8 cellular contexts compared by ENCODE assay signal in genomic region chr11:124402326-124402922, GRCh38. TPM values are rescaled to one million over a fixed set of nuclear protein-coding genes. Genes with fewer than 3 reads are reported as not detected.
A peak's percentile ranks its signal among the peaks of the same experiment; 100 is the strongest.
DNase-seq lines count a peak whose midpoint lies in the region; ATAC-seq and TF ChIP-seq lines count a peak whose summit lies in the region.

No MANE protein-coding gene starts in this region.

- intact Hi-C loops in Panc1 (cut with micrococcal nuclease; ENCODE audit: unreplicated experiment) (loop anchor here (1.0 kb wide), 1 partner anchor 331 kb away; no protein-coding TSS in a partner anchor), ascending aorta (cut with DNase I) (no loop called here)

- DNase-seq in DMS53 (lab: John Stamatoyannopoulos, UW) (peak; percentile 86), Panc1 (ENCODE audit: low read depth, low spot score) (peak; percentile 46), ascending aorta (ENCODE audit: low spot score in 2 of 2) (peak; percentile 9 to 75), iPS DF 19.7 (ENCODE audit: low read depth, low spot score) (peak; percentile 5), NCI-H2107 (lab: John Stamatoyannopoulos, UW) (no peak)
- DNase-seq in stimulated activated CD4-positive, alpha-beta T cell treated with anti-CD3 and anti-CD28 coated beads, Interleukin-12 subunit alpha, Interleukin-12 subunit beta, amount 100 ng/mL, for 4 hours = peak; percentile 20

- no peaks in the 10 kb centered on the region for H3K4me1 ChIP-seq in Panc1 (ENCODE audit: control insufficient read depth, insufficient read depth, low read length)
- no peaks in the 10 kb centered on the region for H3K4me1 ChIP-seq in ascending aorta

- POLR2A ChIA-PET in Panc1 (lab: Charles Lee) = no interaction called here

- ATAC-seq in GM18907 (IDR thresholded peaks at IDR 0.05; ENCODE audit: unreplicated experiment) = peak; percentile 93
- ATAC-seq in HG03139 (IDR thresholded peaks at IDR 0.05; ENCODE audit: unreplicated experiment) = peak; percentile 99
- ATAC-seq in Panc1 = peak; percentile 90

- H3K9me3 ChIP-seq in Panc1 (ENCODE audit: control insufficient read depth, insufficient read depth, low read depth, low read length) (no peaks in the 10 kb centered on the region), ascending aorta (no peaks in the 10 kb centered on the region)

- H3K27me3 ChIP-seq in Panc1 (ENCODE audit: control insufficient read depth, insufficient read depth, low read length) (peaks cover 7% of the 10 kb centered on the region; the same call in 1 of the 2 replicates), ascending aorta (no peaks in the 10 kb centered on the region)

- H3K4me3 ChIP-seq in Panc1 (ENCODE audit: low read depth in 2 of 2, low read length in 2 of 2) (no peak overlapping the region), ascending aorta (no peak overlapping the region)

- H3K36me3 ChIP-seq in Panc1 (ENCODE audit: control insufficient read depth, insufficient read depth, low read length) (no peaks in the 10 kb centered on the region), ascending aorta (no peaks in the 10 kb centered on the region)

- CTCF ChIA-PET in Panc1 (lab: Charles Lee) = interaction anchor here (0.7 kb wide), 2 partner anchors 119 to 270 kb away, joined by 3 to 6 read pairs; no protein-coding TSS in a partner anchor

- H3K27ac ChIP-seq in Panc1 (ENCODE audit: low read length) = no peak overlapping the region
- no peak overlapping the region for H3K27ac ChIP-seq in ascending aorta

- in situ Hi-C loops in Panc1 (cut with HindIII; ENCODE audit: low pct_unique_long_range_greater_than_20kb, low sequenced_read_pairs) = no loop called here

- TF ChIP-seq CTCF in Panc1 (IDR thresholded peaks at IDR 0.05) (peak; percentile 87), ascending aorta (IDR thresholded peaks at IDR 0.05) (peak; percentile 14 to 48 (median 37))

- BruUV-seq in Panc1 (replicated peaks; lab: Mats Ljungman, UMichigan) = no TSS peak

RNA-seq across cellular contexts. Expression of gene OR8B3, which starts 3.6 kb away (rescaled TPM):
- total RNA-seq in Panc1 (2021; ENCODE audit: unreplicated experiment) (not detected), ascending aorta (not detected)
- polyA plus RNA-seq in Panc1 (2012; ENCODE audit: insufficient read length) = not detected

RNA-seq across cellular contexts. Expression of gene OR8B2, which starts 18.1 kb away (rescaled TPM):
- total RNA-seq in Panc1 (2021; ENCODE audit: unreplicated experiment) (not detected), ascending aorta (not detected)
- not detected for polyA plus RNA-seq in Panc1 (2012; ENCODE audit: insufficient read length)

RNA-seq across cellular contexts. Expression of gene OR8B4, which starts 22.2 kb away (rescaled TPM):
- total RNA-seq in Panc1 (2021; ENCODE audit: unreplicated experiment) (not detected), ascending aorta (not detected)
- not detected for polyA plus RNA-seq in Panc1 (2012; ENCODE audit: insufficient read length)

RNA-seq across cellular contexts. Expression of gene OR8B8, which starts 43.1 kb away (rescaled TPM):
- total RNA-seq in Panc1 (2021; ENCODE audit: unreplicated experiment) = not detected
- not detected for polyA plus RNA-seq in Panc1 (2012; ENCODE audit: insufficient read length)
- not detected for total RNA-seq in ascending aorta
